ENCODE assay signal across 12 cellular contexts in the genomic region with DNA sequence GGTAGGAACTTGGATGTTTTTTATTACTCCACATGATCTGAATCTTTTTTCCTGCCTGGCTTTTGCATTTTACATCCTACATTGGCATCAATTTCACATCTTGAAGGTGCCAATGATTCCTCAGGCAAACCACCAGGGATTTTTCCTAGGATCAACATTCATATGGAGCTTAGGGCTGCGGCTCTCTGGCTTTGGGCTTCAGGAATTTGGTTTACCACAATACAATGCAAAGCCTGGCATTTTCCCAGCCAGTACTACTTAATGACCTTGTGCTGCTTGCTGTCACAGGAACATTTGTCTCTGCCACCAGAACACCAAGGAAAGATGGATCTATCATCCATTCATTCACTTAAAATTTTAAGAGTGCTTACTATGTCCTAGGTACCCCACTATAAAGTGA.
DNase-seq lines count a peak whose midpoint lies in the region; ATAC-seq and TF ChIP-seq lines count a peak whose summit lies in the region.
"Had no signal": no experiment of that assay in that cellular context is flagged by ENCODE, and none has a peak within 500 bp of the region (broad histone marks: within the 10 kb centered on the region; RNA-seq: fewer than 3 reads in every experiment).

No MANE protein-coding gene starts in this region.

- H3K9me3 ChIP-seq in mesenchymal stem cell (ENCODE audit: control insufficient read depth, low read length) (no peaks in the 10 kb centered on the region), Karpas-422 (ENCODE audit: low read length) (no peaks in the 10 kb centered on the region)

- H3K79me2 ChIP-seq in Karpas-422 (ENCODE audit: low read length): no peaks in the 10 kb centered on the region

- peaks cover 38% of the 10 kb centered on the region for H3K4me1 Mint-ChIP-seq in MCF 10A (ENCODE audit: insufficient read depth, unreplicated experiment)
- H3K4me1 Mint-ChIP-seq in activated naive CD4-positive, alpha-beta T cell treated with anti-CD3 and anti-CD28 coated beads for 36 hours (ENCODE audit: low read depth): no peaks in the 10 kb centered on the region
- H3K4me1 Mint-ChIP-seq: naive thymus-derived CD8-positive, alpha-beta T cell had no signal

- H3K27me3 ChIP-seq in mesenchymal stem cell (ENCODE audit: control insufficient read depth in 1 of 2, insufficient read depth in 1 of 2, low read length in 2 of 2) (no peaks in the 10 kb centered on the region), Karpas-422 (ENCODE audit: low read length) (peaks cover 3% of the 10 kb centered on the region; the same call in 1 of the 2 replicates)

- 27% methylated on average over 1 of the region's 1 CpG for WGBS in mesenchymal stem cell

- H3K4me3 ChIP-seq in mesenchymal stem cell (ENCODE audit: insufficient read depth in 1 of 2, low read depth in 1 of 2, low read length in 2 of 2): no peak overlapping the region
- H3K4me3 ChIP-seq in Karpas-422 (ENCODE audit: low read length): no peak overlapping the region

- CTCF ChIA-PET in MCF 10A (lab: Yijun Ruan, JAX): interaction anchor here (0.6 to 1.1 kb wide), 3 partner anchors 7 to 466 kb away, joined by 3 to 4 read pairs (median 3); no protein-coding TSS in a partner anchor
- CTCF ChIA-PET in activated naive CD4-positive, alpha-beta T cell treated with anti-CD3 and anti-CD28 coated beads for 36 hours (lab: Charles Lee): no interaction called here

- H3K27me3 Mint-ChIP-seq in MCF 10A (ENCODE audit: insufficient read depth, unreplicated experiment): no peaks in the 10 kb centered on the region
- H3K27me3 Mint-ChIP-seq in activated naive CD4-positive, alpha-beta T cell treated with anti-CD3 and anti-CD28 coated beads for 36 hours (ENCODE audit: low read depth): no peaks in the 10 kb centered on the region
- H3K27me3 Mint-ChIP-seq: naive thymus-derived CD8-positive, alpha-beta T cell; stimulated activated naive CD8-positive, alpha-beta T cell treated with anti-CD3 and anti-CD28 coated beads, Interleukin-15, Interleukin-2, amounts not matched to agents 100 ng/mL and 50 ng/mL, for 24 hours had no signal

- no peak overlapping the region for H3K4ac ChIP-seq in mesenchymal stem cell (ENCODE audit: low read depth in 1 of 2, low read length in 2 of 2)

- TF ChIP-seq RAD21 in Ishikawa (IDR thresholded peaks at IDR 0.05; ENCODE audit: low read depth): no peak

- no peak overlapping the region for H2BK120ac ChIP-seq in mesenchymal stem cell (ENCODE audit: low read depth, low read length)

- no peak overlapping the region for H3K14ac ChIP-seq in mesenchymal stem cell (ENCODE audit: low read length in 2 of 2)

- no peaks in the 10 kb centered on the region for H4K20me1 ChIP-seq in Karpas-422 (ENCODE audit: insufficient read depth, low read depth, low read length)

- H3K18ac ChIP-seq in mesenchymal stem cell (ENCODE audit: low read depth in 1 of 2, low read length in 2 of 2): no peak overlapping the region

- H2AFZ ChIP-seq in mesenchymal stem cell (ENCODE audit: low read depth, low read length) (no peak overlapping the region), Karpas-422 (ENCODE audit: low read length) (no peak overlapping the region)

- H2AK5ac ChIP-seq in mesenchymal stem cell (ENCODE audit: low read length, severe bottlenecking): no peak overlapping the region

- H3K23ac ChIP-seq in mesenchymal stem cell (ENCODE audit: low read length in 2 of 2): no peak overlapping the region

- peaks cover 15% of the 10 kb centered on the region for H3K79me1 ChIP-seq in mesenchymal stem cell (replicated peaks; ENCODE audit: low read length, poor library complexity, severe bottlenecking)

- no peak for TF ChIP-seq CTCF in MCF 10A (IDR thresholded peaks at IDR 0.05; ENCODE audit: unreplicated experiment)

- H3K36me3 Mint-ChIP-seq in MCF 10A (ENCODE audit: insufficient read depth, unreplicated experiment): no peaks in the 10 kb centered on the region
- H3K36me3 Mint-ChIP-seq in activated naive CD4-positive, alpha-beta T cell treated with anti-CD3 and anti-CD28 coated beads for 36 hours (ENCODE audit: low read depth): no peaks in the 10 kb centered on the region
- H3K36me3 Mint-ChIP-seq: naive thymus-derived CD8-positive, alpha-beta T cell had no signal

- POLR2A ChIA-PET in MCF 10A (lab: Yijun Ruan, JAX): interaction anchor here (0.6 to 2.1 kb wide), 12 partner anchors 8 to 1381 kb away, joined by 3 to 13 read pairs (median 3); no protein-coding TSS in a partner anchor

- no peaks in the 10 kb centered on the region for H3K9me3 Mint-ChIP-seq in MCF 10A (ENCODE audit: unreplicated experiment)
- H3K9me3 Mint-ChIP-seq in activated naive CD4-positive, alpha-beta T cell treated with anti-CD3 and anti-CD28 coated beads for 36 hours: no peaks in the 10 kb centered on the region
- H3K9me3 Mint-ChIP-seq: naive thymus-derived CD8-positive, alpha-beta T cell; stimulated activated naive CD8-positive, alpha-beta T cell treated with anti-CD3 and anti-CD28 coated beads, Interleukin-15, Interleukin-2, amounts not matched to agents 100 ng/mL and 50 ng/mL, for 24 hours had no signal

- no peak overlapping the region for H2BK15ac ChIP-seq in mesenchymal stem cell (ENCODE audit: low read depth, poor library complexity, severe bottlenecking)

- H3K4me1 ChIP-seq in mesenchymal stem cell (ENCODE audit: control insufficient read depth, insufficient read depth, low read depth, low read length) (no peaks in the 10 kb centered on the region), Karpas-422 (ENCODE audit: low read length) (no peaks in the 10 kb centered on the region)

- H3K4me2 ChIP-seq in mesenchymal stem cell (ENCODE audit: low read length, poor library complexity, severe bottlenecking) (no peak overlapping the region), Karpas-422 (ENCODE audit: low read depth, low read length, poor library complexity, severe bottlenecking) (no peak overlapping the region)

- no peak overlapping the region for H2BK12ac ChIP-seq in mesenchymal stem cell (ENCODE audit: low read length in 2 of 2)

- H3K4me3 Mint-ChIP-seq in MCF 10A (ENCODE audit: unreplicated experiment): no peak overlapping the region
- H3K4me3 Mint-ChIP-seq in activated naive CD4-positive, alpha-beta T cell treated with anti-CD3 and anti-CD28 coated beads for 36 hours: no peak overlapping the region
- H3K4me3 Mint-ChIP-seq: naive thymus-derived CD8-positive, alpha-beta T cell; stimulated activated naive CD8-positive, alpha-beta T cell treated with anti-CD3 and anti-CD28 coated beads, Interleukin-15, Interleukin-2, amounts not matched to agents 100 ng/mL and 50 ng/mL, for 24 hours had no signal

- BruUV-seq in MCF 10A (replicated peaks; lab: Mats Ljungman, UMichigan): no TSS peak

- H2BK5ac ChIP-seq in mesenchymal stem cell (ENCODE audit: low read depth, low read length, poor library complexity, severe bottlenecking): no peak overlapping the region

- peaks cover 0 to 16% of the 10 kb centered on the region in 2 experiments for H3K36me3 ChIP-seq in mesenchymal stem cell (ENCODE audit: control insufficient read depth in 1 of 2, insufficient read depth in 2 of 2, low read depth in 1 of 2, low read length in 2 of 2)
- H3K36me3 ChIP-seq in Karpas-422 (ENCODE audit: insufficient read depth, low read length): no peaks in the 10 kb centered on the region

- H3K27ac ChIP-seq in mesenchymal stem cell (ENCODE audit: low read length, poor library complexity, severe bottlenecking) (peak overlapping the region; percentile 9), Karpas-422 (ENCODE audit: low read length) (no peak overlapping the region)

- no peak for TF ChIP-seq EP300 in Ishikawa (IDR thresholded peaks at IDR 0.05; ENCODE audit: borderline replicate concordance)

- H3K9me2 ChIP-seq in Karpas-422 (replicated peaks; ENCODE audit: insufficient read depth, low read length): no peaks in the 10 kb centered on the region

- H4K91ac ChIP-seq in mesenchymal stem cell (ENCODE audit: low read length): no peak overlapping the region

- DNase-seq in Daoy (ENCODE audit: low read depth) (peak; percentile 69), MCF 10A (ENCODE audit: unreplicated experiment) (peak; percentile 79), mesenchymal stem cell (peak; percentile 79), foreskin melanocyte (no peak), Karpas-422 (no peak)
- DNase-seq in activated naive CD4-positive, alpha-beta T cell treated with anti-CD3 and anti-CD28 coated beads for 36 hours: no peak
- DNase-seq: naive thymus-derived CD8-positive, alpha-beta T cell; NCI-H2081 had no signal

- no peak for ATAC-seq in GM21737 (IDR thresholded peaks at IDR 0.05; ENCODE audit: unreplicated experiment)
- ATAC-seq: activated CD4-positive, CD25-positive, alpha-beta regulatory T cell treated with anti-CD3 and anti-CD28 coated beads, Interleukin-2, amount 50 U/mL, for 24 hours; naive thymus-derived CD8-positive, alpha-beta T cell had no signal

- H3K27ac Mint-ChIP-seq in MCF 10A (ENCODE audit: low read depth, unreplicated experiment): peak overlapping the region; percentile 54
- no peak overlapping the region for H3K27ac Mint-ChIP-seq in activated naive CD4-positive, alpha-beta T cell treated with anti-CD3 and anti-CD28 coated beads for 36 hours
- H3K27ac Mint-ChIP-seq: naive thymus-derived CD8-positive, alpha-beta T cell; stimulated activated naive CD8-positive, alpha-beta T cell treated with anti-CD3 and anti-CD28 coated beads, Interleukin-15, Interleukin-2, amounts not matched to agents 100 ng/mL and 50 ng/mL, for 24 hours had no signal

- intact Hi-C loops in MCF 10A (cut with micrococcal nuclease): no loop called here
- intact Hi-C loops in activated naive CD4-positive, alpha-beta T cell treated with anti-CD3 and anti-CD28 coated beads for 36 hours (cut with micrococcal nuclease): no loop called here

- no peak overlapping the region for H4K8ac ChIP-seq in mesenchymal stem cell (ENCODE audit: low read length)

- no peak overlapping the region for H3K9ac ChIP-seq in mesenchymal stem cell (ENCODE audit: low read length)
- no peak overlapping the region for H3K9ac ChIP-seq in Karpas-422 (ENCODE audit: low read length)

TF ChIP-seq in Ishikawa, 13 proteins besides CTCF, POLR2A, EP300 and RAD21:
- TF ChIP-seq TCF12 (IDR thresholded peaks at IDR 0.05; ENCODE audit: low read depth) (no peak), TEAD4 (IDR thresholded peaks at IDR 0.05) (peak; percentile 67), NFIC (IDR thresholded peaks at IDR 0.05) (0 out of 2 replicates have a peak, but pooled peaks have one; percentile 29)

Comparison
In these comparisons a context has a peak if more than half of its experiments do, and no peak if none do; other contexts are left out.
1. DNase-seq: peak in Daoy (single experiment), MCF 10A (single experiment) and mesenchymal stem cell (single experiment); none in activated naive CD4-positive, alpha-beta T cell treated with anti-CD3 and anti-CD28 coated beads for 36 hours (single experiment), foreskin melanocyte (single experiment) and Karpas-422 (single experiment).